ENCODE assay signal across 1 cellular context in genomic region chr16:74744566-74744965, GRCh38.
TF ChIP-seq lines count a peak whose summit lies in the region.

No MANE protein-coding gene starts in this region.

TF ChIP-seq in HepG2, 621 proteins besides CTCF, POLR2A, EP300 and RAD21:
- TF ChIP-seq ZNF639 (CRISPR knock-in tag; conservative IDR thresholded peaks at IDR 0.05) (no peak), PAF1 (CRISPR knock-in tag; IDR thresholded peaks at IDR 0.05) (no peak), SNAPC2 (CRISPR knock-in tag; IDR thresholded peaks at IDR 0.05) (no peak), ZNF335 (CRISPR knock-in tag; IDR thresholded peaks at IDR 0.05) (no peak), CREBL2 (CRISPR knock-in tag; IDR thresholded peaks at IDR 0.05; ENCODE audit: borderline replicate concordance) (no peak), ZNF513 (CRISPR knock-in tag; conservative IDR thresholded peaks at IDR 0.05) (no peak), NFE2L2 (IDR thresholded peaks at IDR 0.05; ENCODE audit: low read length) (no peak), TBL1XR1 (IDR thresholded peaks at IDR 0.05; ENCODE audit: borderline replicate concordance, low read length, partially characterized antibody) (no peak), SOX13 (IDR thresholded peaks at IDR 0.05) (no peak), SOX13 (CRISPR knock-in tag; conservative IDR thresholded peaks at IDR 0.05 in 1 of 2, IDR thresholded peaks at IDR 0.05 in 1 of 2) (no peak), MAFK (conservative IDR thresholded peaks at IDR 0.05 in 1 of 2, IDR thresholded peaks at IDR 0.05 in 1 of 2; ENCODE audit: low read length in 2 of 2) (no peak), ZKSCAN1 (IDR thresholded peaks at IDR 0.05; ENCODE audit: low read length) (no peak), HOXA3 (CRISPR knock-in tag; IDR thresholded peaks at IDR 0.05) (no peak), ZNF772 (CRISPR knock-in tag; IDR thresholded peaks at IDR 0.05) (no peak)
- TF ChIP-seq, protein P1, sequence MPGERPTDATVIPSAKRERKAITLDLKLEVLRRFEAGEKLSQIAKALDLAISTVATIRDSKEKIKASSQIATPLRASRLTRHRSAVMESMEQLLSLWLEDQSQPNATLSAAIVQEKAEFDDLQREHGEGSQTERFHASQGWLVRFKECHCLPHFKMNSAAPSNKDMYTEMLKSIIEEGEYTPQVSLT (CRISPR knock-in tag; IDR thresholded peaks at IDR 0.05; ENCODE audit: borderline replicate concordance, low read depth): no peak
TF ChIP-seq in HepG2: peak in this region for 0.
